Comparison of ENCODE assay signal across 8 cellular contexts in the genomic region with DNA sequence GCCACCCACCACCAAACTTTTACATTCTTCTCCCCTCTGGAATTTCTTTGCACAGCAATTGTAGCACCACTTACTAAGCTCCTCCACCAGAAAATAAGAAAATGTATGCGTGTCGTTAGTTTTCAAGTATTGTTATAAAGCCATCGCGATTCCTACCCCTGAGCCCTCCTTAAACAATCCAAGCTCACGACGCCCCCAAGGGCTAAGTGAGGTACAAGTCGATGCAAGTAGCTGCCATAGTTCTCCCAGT.
A peak's percentile ranks its signal among the peaks of the same experiment; 100 is the strongest.
DNase-seq lines count a peak whose midpoint lies in the region; ATAC-seq and TF ChIP-seq lines count a peak whose summit lies in the region.

No MANE protein-coding gene starts in this region.

- peak overlapping the region; percentile 59 for H3K27ac ChIP-seq in caudate nucleus (ENCODE audit: low read depth, low read length)

- DNase-seq in NCI-H2227 (lab: John Stamatoyannopoulos, UW; ENCODE audit: unreplicated experiment): peak; percentile 38
- DNase-seq in caudate nucleus (lab: John Stamatoyannopoulos, UW): peak in 8 of 61 donors; percentile 16 to 64 (median 44)
- peak; percentile 33 for DNase-seq in midbrain (lab: John Stamatoyannopoulos, UW)
- no peak for DNase-seq in NCI-H1694 treated with DMSO at 0.1 percent for 48 hours (lab: John Stamatoyannopoulos, UW)
- no peak for DNase-seq in germinal center (ENCODE audit: low spot score)

- no peak for ATAC-seq in activated CD4-positive, CD25-positive, alpha-beta regulatory T cell treated with anti-CD3 and anti-CD28 coated beads, Interleukin-2, amount 50 U/mL, for 24 hours
- no peak for ATAC-seq in HG02981 (IDR thresholded peaks at IDR 0.05; ENCODE audit: unreplicated experiment)

- TF ChIP-seq CTCF in GM12872 (IDR thresholded peaks at IDR 0.05; ENCODE audit: insufficient read depth, low read depth, low read length): peak; percentile 6; the same call in 1 of the 3 replicates

Comparison
In these comparisons a context has a peak if more than half of its experiments do, and no peak if none do; other contexts are left out.
1. DNase-seq: peak in NCI-H2227 (single experiment) and midbrain (single experiment); none in NCI-H1694 treated with DMSO at 0.1 percent for 48 hours (single experiment) and germinal center (single experiment).